In genomic region chr11:120066738-120067303, GRCh38 we compare ENCODE assay signal across 26 cellular contexts.
"Had no signal": no experiment of that assay in that cellular context is flagged by ENCODE, and none has a peak within 500 bp of the region (broad histone marks: within the 10 kb centered on the region; RNA-seq: fewer than 3 reads in every experiment).

No MANE protein-coding gene starts in this region.

- FAIRE-seq: endothelial cell of umbilical vein, islet of Langerhans, pancreas had no signal

- H3K36me3 ChIP-seq: ascending aorta, brain microvascular endothelial cell, gastroesophageal sphincter, heart left ventricle, pancreas, thyroid gland, upper lobe of right lung had no signal

- H3K27me3 ChIP-seq: ascending aorta, brain microvascular endothelial cell, pancreas, thyroid gland, upper lobe of right lung had no signal

- H3K9me3 Mint-ChIP-seq: activated CD4-positive, alpha-beta memory T cell treated with anti-CD3 and anti-CD28 coated beads for 36 hours; activated naive CD4-positive, alpha-beta T cell treated with anti-CD3 and anti-CD28 coated beads, Interleukin-2, amount 50 U/mL, for 72 hours; effector memory CD8-positive, alpha-beta T cell; memory B cell had no signal

- H3K4me3 Mint-ChIP-seq: activated CD4-positive, alpha-beta memory T cell treated with anti-CD3 and anti-CD28 coated beads for 36 hours; effector memory CD8-positive, alpha-beta T cell; memory B cell; T-helper 17 cell had no signal

- H3K4me3 ChIP-seq: ascending aorta, gastroesophageal sphincter, heart left ventricle, mucosa of descending colon, pancreas, thyroid gland, upper lobe of right lung had no signal

- H3K4me1 ChIP-seq: heart left ventricle, pancreas, thyroid gland, upper lobe of right lung had no signal

- H3K36me3 Mint-ChIP-seq: activated CD4-positive, alpha-beta memory T cell treated with anti-CD3 and anti-CD28 coated beads for 36 hours; activated naive CD4-positive, alpha-beta T cell treated with anti-CD3 and anti-CD28 coated beads, Interleukin-2, amount 50 U/mL, for 72 hours; memory B cell had no signal

- ATAC-seq: activated naive CD4-positive, alpha-beta T cell treated with anti-CD3 and anti-CD28 coated beads, Interleukin-2, amount 50 U/mL, for 72 hours; effector memory CD8-positive, alpha-beta T cell; esophagus mucosa; gastroesophageal sphincter; heart left ventricle; left colon; mucosa of descending colon; pancreas; right cardiac atrium; stimulated activated naive CD8-positive, alpha-beta T cell treated with anti-CD3 and anti-CD28 coated beads, Interleukin-15, Interleukin-2, amounts not matched to agents 100 U/mL and 50 U/mL, for 24 hours; T-helper 17 cell; upper lobe of right lung had no signal

- DNase-seq: activated CD4-positive, alpha-beta memory T cell treated with anti-CD3 and anti-CD28 coated beads for 36 hours; activated CD4-positive, alpha-beta T cell treated with anti-CD3 and anti-CD28 coated beads for 48 hours; activated CD4-positive, CD25-positive, alpha-beta regulatory T cell; activated gamma-delta T cell treated with Interleukin-2 at 50 U/mL for 16 hours; activated T-cell treated with anti-CD3 and anti-CD28 coated beads for 4 hours; brain microvascular endothelial cell; dermis blood vessel endothelial cell; effector memory CD8-positive, alpha-beta T cell; heart left ventricle; left colon; mucosa of descending colon; pancreas; right cardiac atrium; stimulated activated CD4-positive, alpha-beta T cell treated with anti-CD3 and anti-CD28 coated beads, Interleukin-4, amount 100 ng/mL, for 4 hours; stimulated activated naive CD8-positive, alpha-beta T cell treated with anti-CD3 and anti-CD28 coated beads, Interleukin-15, Interleukin-2, amounts not matched to agents 100 U/mL and 50 U/mL, for 24 hours; SW 1271; T-helper 17 cell; thyroid gland; upper lobe of right lung had no signal

- H3K9me3 ChIP-seq: ascending aorta, gastroesophageal sphincter, heart left ventricle, mucosa of descending colon, pancreas, thyroid gland, upper lobe of right lung had no signal

- H3K4me1 Mint-ChIP-seq: memory B cell had no signal

- H3K27ac ChIP-seq: ascending aorta, brain microvascular endothelial cell, gastroesophageal sphincter, heart left ventricle, pancreas, thyroid gland, upper lobe of right lung had no signal
